19 cellular contexts compared by ENCODE assay signal in genomic region chr17:75634754-75635609, GRCh38. TPM values are rescaled to one million over a fixed set of nuclear protein-coding genes. Genes with fewer than 3 reads are reported as not detected.
DNase-seq lines count a peak whose midpoint lies in the region; ATAC-seq and TF ChIP-seq lines count a peak whose summit lies in the region.
"Had no signal": no experiment of that assay in that cellular context is flagged by ENCODE, and none has a peak within 500 bp of the region (broad histone marks: within the 10 kb centered on the region; RNA-seq: fewer than 3 reads in every experiment).

No MANE protein-coding gene starts in this region.

- H3K9me3 Mint-ChIP-seq in neural crest cell (no peaks in the 10 kb centered on the region), type B pancreatic cell (no peaks in the 10 kb centered on the region)
- no peaks in the 10 kb centered on the region for H3K9me3 Mint-ChIP-seq in activated T-cell treated with anti-CD3 and anti-CD28 coated beads, Interleukin-2, amount 50 U/mL, for 72 hours
- H3K9me3 Mint-ChIP-seq: stimulated activated naive CD8-positive, alpha-beta T cell treated with anti-CD3 and anti-CD28 coated beads, Interleukin-15, amount 100 ng/mL, for 72 hours; T-cell had no signal

- H3K27me3 ChIP-seq in WERI-Rb-1 (ENCODE audit: insufficient read depth, low read depth, severe bottlenecking) (no peaks in the 10 kb centered on the region), fibroblast of lung (ENCODE audit: control insufficient read depth, insufficient read depth, low read length) (no peaks in the 10 kb centered on the region)
- H3K27me3 ChIP-seq: brain microvascular endothelial cell had no signal

- H3K27ac ChIP-seq in WERI-Rb-1: peak overlapping the region; percentile 73
- H3K27ac ChIP-seq in fibroblast of lung (ENCODE audit: insufficient read depth, low read length): no peak overlapping the region
- H3K27ac ChIP-seq: brain microvascular endothelial cell, HL-60 had no signal

- H3K27ac Mint-ChIP-seq in neural crest cell (ENCODE audit: unreplicated experiment) (peak overlapping the region; percentile 19), type B pancreatic cell (peak overlapping the region; percentile 65)
- H3K27ac Mint-ChIP-seq in activated T-cell treated with anti-CD3 and anti-CD28 coated beads, Interleukin-2, amount 50 U/mL, for 72 hours: no peak overlapping the region
- H3K27ac Mint-ChIP-seq: T-cell had no signal

- no peak for TF ChIP-seq CTCF in WERI-Rb-1 (IDR thresholded peaks at IDR 0.05; ENCODE audit: low read depth, low read length)
- TF ChIP-seq CTCF in fibroblast of lung (conservative IDR thresholded peaks at IDR 0.05 in 1 of 2, IDR thresholded peaks at IDR 0.05 in 1 of 2; ENCODE audit: low read depth in 1 of 2, low read length in 2 of 2): no peak
- no peak for TF ChIP-seq CTCF in neural crest cell (conservative IDR thresholded peaks at IDR 0.05)
- TF ChIP-seq CTCF in type B pancreatic cell (conservative IDR thresholded peaks at IDR 0.05): no peak

- H3K4me2 ChIP-seq in fibroblast of lung (ENCODE audit: extremely low read depth, insufficient read depth, low read length): no peak overlapping the region

- no peaks in the 10 kb centered on the region for H4K20me1 ChIP-seq in fibroblast of lung (ENCODE audit: control insufficient read depth, extremely low read depth, insufficient read depth, low read length)

- peaks cover 6% of the 10 kb centered on the region for H3K36me3 ChIP-seq in WERI-Rb-1
- H3K36me3 ChIP-seq in fibroblast of lung (ENCODE audit: control insufficient read depth, insufficient read depth, low read length): no peaks in the 10 kb centered on the region
- H3K36me3 ChIP-seq: brain microvascular endothelial cell had no signal

- no peaks in the 10 kb centered on the region for H3K9me3 ChIP-seq in WERI-Rb-1 (ENCODE audit: severe bottlenecking)
- H3K9me3 ChIP-seq in fibroblast of lung (ENCODE audit: control insufficient read depth, insufficient read depth, low read depth, low read length): no peaks in the 10 kb centered on the region

- H3K4me1 ChIP-seq in fibroblast of lung (ENCODE audit: control insufficient read depth, extremely low read depth, insufficient read depth, low read length): peaks cover 14% of the 10 kb centered on the region

- no peak overlapping the region for H3K4me3 ChIP-seq in WERI-Rb-1 (ENCODE audit: low read depth, low read length)
- no peak overlapping the region for H3K4me3 ChIP-seq in fibroblast of lung (replicated peaks in 1 of 4; ENCODE audit: control extremely low read depth in 1 of 4, insufficient read depth in 1 of 4, low read depth in 3 of 4, low read length in 4 of 4)
- H3K4me3 ChIP-seq: GM12878 had no signal

- peak overlapping the region; percentile 2 for H3K9ac ChIP-seq in fibroblast of lung (ENCODE audit: insufficient read depth, low read length)

- no peak overlapping the region for H2AFZ ChIP-seq in fibroblast of lung (ENCODE audit: low read length)

- peaks cover 26% of the 10 kb centered on the region for H3K4me1 Mint-ChIP-seq in neural crest cell
- H3K4me1 Mint-ChIP-seq in type B pancreatic cell (ENCODE audit: unreplicated experiment): peaks cover 13% of the 10 kb centered on the region
- peaks cover 6% of the 10 kb centered on the region for H3K4me1 Mint-ChIP-seq in activated T-cell treated with anti-CD3 and anti-CD28 coated beads, Interleukin-2, amount 50 U/mL, for 72 hours (ENCODE audit: low read depth)

- H3K4me3 Mint-ChIP-seq in neural crest cell: no peak overlapping the region
- peak overlapping the region; percentile 86 for H3K4me3 Mint-ChIP-seq in type B pancreatic cell
- H3K4me3 Mint-ChIP-seq in activated T-cell treated with anti-CD3 and anti-CD28 coated beads, Interleukin-2, amount 50 U/mL, for 72 hours: no peak overlapping the region
- H3K4me3 Mint-ChIP-seq: stimulated activated naive CD8-positive, alpha-beta T cell treated with anti-CD3 and anti-CD28 coated beads, Interleukin-15, amount 100 ng/mL, for 72 hours; T-cell had no signal

- H3K79me2 ChIP-seq in fibroblast of lung (ENCODE audit: control insufficient read depth, insufficient read depth, low read length): no peaks in the 10 kb centered on the region

- no peak for ATAC-seq in HG02870 (IDR thresholded peaks at IDR 0.05; ENCODE audit: unreplicated experiment)
- ATAC-seq in activated T-cell treated with anti-CD3 and anti-CD28 coated beads, Interleukin-2, amount 50 U/mL, for 72 hours (replicated peaks in 1 of 2): no peak
- ATAC-seq: sciatic nerve; stimulated activated naive CD8-positive, alpha-beta T cell treated with anti-CD3 and anti-CD28 coated beads, Interleukin-15, amount 100 ng/mL, for 72 hours had no signal

- H3K27me3 Mint-ChIP-seq in neural crest cell (ENCODE audit: low read depth): no peaks in the 10 kb centered on the region
- H3K27me3 Mint-ChIP-seq in type B pancreatic cell: no peaks in the 10 kb centered on the region
- no peaks in the 10 kb centered on the region for H3K27me3 Mint-ChIP-seq in activated T-cell treated with anti-CD3 and anti-CD28 coated beads, Interleukin-2, amount 50 U/mL, for 72 hours (ENCODE audit: low read depth)
- H3K27me3 Mint-ChIP-seq: stimulated activated naive CD8-positive, alpha-beta T cell treated with anti-CD3 and anti-CD28 coated beads, Interleukin-15, amount 100 ng/mL, for 72 hours; T-cell had no signal

- no peaks in the 10 kb centered on the region for H3K36me3 Mint-ChIP-seq in neural crest cell (ENCODE audit: low read depth)
- H3K36me3 Mint-ChIP-seq in type B pancreatic cell: no peaks in the 10 kb centered on the region
- H3K36me3 Mint-ChIP-seq in activated T-cell treated with anti-CD3 and anti-CD28 coated beads, Interleukin-2, amount 50 U/mL, for 72 hours (ENCODE audit: insufficient read depth in 2 of 2): no peaks in the 10 kb centered on the region

- DNase-seq in WERI-Rb-1 (no peak), fibroblast of lung (ENCODE audit: low read depth in 2 of 2) (no peak), neural crest cell (ENCODE audit: low read depth, low spot score) (no peak), type B pancreatic cell (ENCODE audit: extremely low spot score, unreplicated experiment) (no peak), 8988T (no peak)
- DNase-seq in activated T-cell treated with anti-CD3 and anti-CD28 coated beads, Interleukin-2, amount 50 U/mL, for 72 hours: no peak
- DNase-seq: activated CD4-positive, CD25-positive, alpha-beta regulatory T cell; activated naive CD4-positive, alpha-beta T cell treated with anti-CD3 and anti-CD28 coated beads, Interleukin-2, amount 50 U/mL, for 16 hours; brain microvascular endothelial cell; EL; NCI-H1436; NCI-H526 treated with DMSO at 0.1 percent for 48 hours; stimulated activated naive CD8-positive, alpha-beta T cell treated with anti-CD3 and anti-CD28 coated beads, Interleukin-15, amount 100 ng/mL, for 72 hours; T-cell had no signal

RNA-seq across cellular contexts. Expression of gene SMIM5, which starts 1.7 kb away (rescaled TPM):
- total RNA-seq in fibroblast of lung (under 0.01 and 0.17 TPM in 2 replicates), neural crest cell (0.32 TPM in 1 of 2 replicates, not detected in the other), type B pancreatic cell (ENCODE audit: low replicate concordance) (9.3 and 17.7 TPM in 2 replicates)
- 0.05 TPM in 1 of 2 replicates, not detected in the other for polyA plus RNA-seq in fibroblast of lung
- 0.10 TPM in 1 of 2 replicates, not detected in the other for polyA plus RNA-seq in fibroblast of lung (2012)
- polyA minus RNA-seq in fibroblast of lung (ENCODE audit: low replicate concordance): not detected in 2 replicates
- total RNA-seq in activated T-cell treated with anti-CD3 and anti-CD28 coated beads, Interleukin-2, amount 50 U/mL, for 72 hours: 1 to 10 TPM; 1.4 to 2.4 TPM
- total RNA-seq: glomerular endothelial cell, GM12878 had no signal

RNA-seq across cellular contexts. Expression of gene RECQL5, which starts 32.0 kb away (rescaled TPM):
- total RNA-seq in fibroblast of lung (18.5 and 26.3 TPM in 2 replicates), neural crest cell (47.3 and 47.5 TPM in 2 replicates), type B pancreatic cell (ENCODE audit: low replicate concordance) (64.7 and 90.4 TPM in 2 replicates)
- 8.4 and 9.9 TPM in 2 replicates for polyA plus RNA-seq in fibroblast of lung
- 7.7 and 11.5 TPM in 2 replicates for polyA plus RNA-seq in fibroblast of lung (2012)
- polyA minus RNA-seq in fibroblast of lung (ENCODE audit: low replicate concordance): 29.8 and 33.3 TPM in 2 replicates
- total RNA-seq in activated T-cell treated with anti-CD3 and anti-CD28 coated beads, Interleukin-2, amount 50 U/mL, for 72 hours: 10 to 100 TPM; 50.7 to 58.5 TPM

RNA-seq across cellular contexts. Expression of gene SAP30BP, which starts 32.2 kb away (rescaled TPM):
- total RNA-seq in fibroblast of lung (40.6 and 43.9 TPM in 2 replicates), neural crest cell (113 and 123 TPM in 2 replicates), type B pancreatic cell (ENCODE audit: low replicate concordance) (88.1 and 89.3 TPM in 2 replicates)
- 61.0 and 84.5 TPM in 2 replicates for polyA plus RNA-seq in fibroblast of lung
- polyA plus RNA-seq in fibroblast of lung (2012): 63.7 and 84.5 TPM in 2 replicates
- polyA minus RNA-seq in fibroblast of lung (ENCODE audit: low replicate concordance): 49.4 and 52.1 TPM in 2 replicates
- 100 to 1,000 TPM in 1 of 2 donors, 10 to 100 TPM in 1; 97.0 to 112 TPM for total RNA-seq in activated T-cell treated with anti-CD3 and anti-CD28 coated beads, Interleukin-2, amount 50 U/mL, for 72 hours

RNA-seq across cellular contexts. Expression of gene MYO15B, which starts 47.4 kb away (rescaled TPM):
- total RNA-seq in fibroblast of lung (4.6 and 14.4 TPM in 2 replicates), neural crest cell (23.3 and 23.7 TPM in 2 replicates), type B pancreatic cell (ENCODE audit: low replicate concordance) (48.2 and 49.0 TPM in 2 replicates)
- polyA plus RNA-seq in fibroblast of lung: 0.17 and 0.49 TPM in 2 replicates
- 0.37 and 0.43 TPM in 2 replicates for polyA plus RNA-seq in fibroblast of lung (2012)
- 1.9 TPM in 1 of 2 replicates, not detected in the other for polyA minus RNA-seq in fibroblast of lung (ENCODE audit: low replicate concordance)
- total RNA-seq in activated T-cell treated with anti-CD3 and anti-CD28 coated beads, Interleukin-2, amount 50 U/mL, for 72 hours: 100 to 1,000 TPM; 102 to 121 TPM
